In genomic region chr6:68506911-68507310, GRCh38 we compare ENCODE assay signal across 23 cellular contexts.
"Had no signal": no experiment of that assay in that cellular context is flagged by ENCODE, and none has a peak within 500 bp of the region (broad histone marks: within the 10 kb centered on the region; RNA-seq: fewer than 3 reads in every experiment).

No MANE protein-coding gene starts in this region.

- H3K4me3 ChIP-seq: colonic mucosa, esophagus squamous epithelium, gastrocnemius medialis, heart right ventricle, left lung, lower lobe of right lung, mucosa of descending colon had no signal

- H3K4me1 ChIP-seq: colonic mucosa, esophagus squamous epithelium, gastrocnemius medialis, heart right ventricle, left lung, lower lobe of right lung had no signal

- DNase-seq: colonic mucosa; cortex of kidney; effector CD8-positive, alpha-beta T cell; effector memory CD8-positive, alpha-beta T cell; endodermal cell; erythroblast; esophagus squamous epithelium; foreskin fibroblast; foreskin melanocyte; gastrocnemius medialis; glutamatergic neuron; head of caudate nucleus; heart right ventricle; hippocampal formation; left cardiac atrium; left lung; left ventricle myocardium superior; lower lobe of right lung; mesenchymal stem cell; mucosa of descending colon; naive B cell had no signal

- ATAC-seq: effector memory CD8-positive, alpha-beta T cell; esophagus mucosa; gastrocnemius medialis; heart right ventricle; left cardiac atrium; left lung; left ventricle myocardium superior; lower lobe of right lung; mucosa of descending colon had no signal

- H3K27me3 ChIP-seq: colonic mucosa, esophagus squamous epithelium, gastrocnemius medialis, heart right ventricle, left lung had no signal

- H3K9me3 ChIP-seq: colonic mucosa, gastrocnemius medialis, heart right ventricle, left lung, lower lobe of right lung had no signal

- H3K36me3 ChIP-seq: colonic mucosa, esophagus squamous epithelium, gastrocnemius medialis, heart right ventricle, left lung, lower lobe of right lung had no signal

- H3K27ac ChIP-seq: colonic mucosa, epithelial cell of prostate, esophagus squamous epithelium, gastrocnemius medialis, heart right ventricle, left lung, lower lobe of right lung had no signal
